In the genomic region with DNA sequence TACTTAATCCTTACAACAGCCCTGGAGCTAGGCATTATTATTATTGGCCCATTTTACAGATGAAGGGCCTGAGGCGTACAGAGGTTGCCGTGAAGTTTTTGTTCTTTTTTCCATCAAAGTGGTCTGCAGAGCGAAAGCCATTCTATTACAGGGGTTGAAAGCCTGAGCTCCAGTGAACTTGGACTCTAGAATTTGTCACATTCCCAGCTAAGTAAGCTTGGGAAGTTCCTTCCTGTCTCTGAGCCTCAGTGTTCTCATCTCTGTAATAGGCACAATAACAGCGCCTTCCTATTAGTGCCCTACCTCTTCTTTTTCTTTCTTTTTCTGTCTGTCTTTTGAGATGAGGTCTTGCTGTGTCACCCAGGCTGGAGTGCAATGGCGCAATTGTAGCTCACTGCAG, we compare ENCODE assay signal across 1 cellular context.
TF ChIP-seq lines count a peak whose summit lies in the region.

No MANE protein-coding gene starts in this region.

TF ChIP-seq in K562, 482 proteins besides CTCF, POLR2A, EP300 and RAD21:
- TF ChIP-seq ETV1 (tag; conservative IDR thresholded peaks at IDR 0.05; ENCODE audit: low read depth) (0 out of 2 replicates have a peak, but pooled peaks have one; percentile 19), POLR2AphosphoS2 (IDR thresholded peaks at IDR 0.05; ENCODE audit: low read length) (no peak), ARID4B (CRISPR knock-in tag; IDR thresholded peaks at IDR 0.05) (no peak), RBM25 (IDR thresholded peaks at IDR 0.05; ENCODE audit: low read depth, low read length, severe bottlenecking) (peak; percentile 81), NBN (IDR thresholded peaks at IDR 0.05; ENCODE audit: low read depth) (no peak), SIN3B (IDR thresholded peaks at IDR 0.05; ENCODE audit: low read depth) (no peak), ADNP (tag; IDR thresholded peaks at IDR 0.05) (peak; percentile 51; the same call in 1 of the 2 replicates), ZNF445 (CRISPR knock-in tag; IDR thresholded peaks at IDR 0.05; ENCODE audit: low read depth) (no peak), GMEB1 (CRISPR knock-in tag; IDR thresholded peaks at IDR 0.05) (no peak)
- TF ChIP-seq, protein P1, sequence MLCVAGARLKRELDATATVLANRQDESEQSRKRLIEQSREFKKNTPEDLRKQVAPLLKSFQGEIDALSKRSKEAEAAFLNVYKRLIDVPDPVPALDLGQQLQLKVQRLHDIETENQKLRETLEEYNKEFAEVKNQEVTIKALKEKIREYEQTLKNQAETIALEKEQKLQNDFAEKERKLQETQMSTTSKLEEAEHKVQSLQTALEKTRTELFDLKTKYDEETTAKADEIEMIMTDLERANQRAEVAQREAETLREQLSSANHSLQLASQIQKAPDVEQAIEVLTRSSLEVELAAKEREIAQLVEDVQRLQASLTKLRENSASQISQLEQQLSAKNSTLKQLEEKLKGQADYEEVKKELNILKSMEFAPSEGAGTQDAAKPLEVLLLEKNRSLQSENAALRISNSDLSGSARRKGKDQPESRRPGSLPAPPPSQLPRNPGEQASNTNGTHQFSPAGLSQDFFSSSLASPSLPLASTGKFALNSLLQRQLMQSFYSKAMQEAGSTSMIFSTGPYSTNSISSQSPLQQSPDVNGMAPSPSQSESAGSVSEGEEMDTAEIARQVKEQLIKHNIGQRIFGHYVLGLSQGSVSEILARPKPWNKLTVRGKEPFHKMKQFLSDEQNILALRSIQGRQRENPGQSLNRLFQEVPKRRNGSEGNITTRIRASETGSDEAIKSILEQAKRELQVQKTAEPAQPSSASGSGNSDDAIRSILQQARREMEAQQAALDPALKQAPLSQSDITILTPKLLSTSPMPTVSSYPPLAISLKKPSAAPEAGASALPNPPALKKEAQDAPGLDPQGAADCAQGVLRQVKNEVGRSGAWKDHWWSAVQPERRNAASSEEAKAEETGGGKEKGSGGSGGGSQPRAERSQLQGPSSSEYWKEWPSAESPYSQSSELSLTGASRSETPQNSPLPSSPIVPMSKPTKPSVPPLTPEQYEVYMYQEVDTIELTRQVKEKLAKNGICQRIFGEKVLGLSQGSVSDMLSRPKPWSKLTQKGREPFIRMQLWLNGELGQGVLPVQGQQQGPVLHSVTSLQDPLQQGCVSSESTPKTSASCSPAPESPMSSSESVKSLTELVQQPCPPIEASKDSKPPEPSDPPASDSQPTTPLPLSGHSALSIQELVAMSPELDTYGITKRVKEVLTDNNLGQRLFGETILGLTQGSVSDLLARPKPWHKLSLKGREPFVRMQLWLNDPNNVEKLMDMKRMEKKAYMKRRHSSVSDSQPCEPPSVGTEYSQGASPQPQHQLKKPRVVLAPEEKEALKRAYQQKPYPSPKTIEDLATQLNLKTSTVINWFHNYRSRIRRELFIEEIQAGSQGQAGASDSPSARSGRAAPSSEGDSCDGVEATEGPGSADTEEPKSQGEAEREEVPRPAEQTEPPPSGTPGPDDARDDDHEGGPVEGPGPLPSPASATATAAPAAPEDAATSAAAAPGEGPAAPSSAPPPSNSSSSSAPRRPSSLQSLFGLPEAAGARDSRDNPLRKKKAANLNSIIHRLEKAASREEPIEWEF (CRISPR knock-in tag; IDR thresholded peaks at IDR 0.05): no peak
TF ChIP-seq in K562: peak in this region for 3.
